In genomic region chr1:16608838-16609560, GRCh38 we compare ENCODE assay signal across 17 cellular contexts. TPM values are rescaled to one million over a fixed set of nuclear protein-coding genes. Genes with fewer than 3 reads are reported as not detected.
DNase-seq lines count a peak whose midpoint lies in the region; ATAC-seq and TF ChIP-seq lines count a peak whose summit lies in the region.
"Had no signal": no experiment of that assay in that cellular context is flagged by ENCODE, and none has a peak within 500 bp of the region (broad histone marks: within the 10 kb centered on the region; RNA-seq: fewer than 3 reads in every experiment).

No MANE protein-coding gene starts in this region.

- no peak overlapping the region for H3K23ac ChIP-seq in H9 (ENCODE audit: insufficient read length, low read depth, low read length)

- BruUV-seq in Caco-2 (replicated peaks; lab: Mats Ljungman, UMichigan), result no TSS peak

- no peak overlapping the region for H4K5ac ChIP-seq in H9 (ENCODE audit: insufficient read length, low read depth, low read length)

- H3K79me2 ChIP-seq in H9 (ENCODE audit: insufficient read depth, low read length), result no peaks in the 10 kb centered on the region

- CTCF ChIA-PET in Caco-2 (lab: Charles Lee), result interaction anchor here (1.1 kb wide), 1 partner anchor 12 kb away, joined by 5 read pairs; no protein-coding TSS in a partner anchor

- no peak overlapping the region for H3K4me2 ChIP-seq in H9 (ENCODE audit: insufficient read depth, insufficient read length, low read length)
- H3K4me2 ChIP-seq: KMS-11, SK-N-SH had no signal

- no CpG with 5 or more reads among the region's 9 CpGs for WGBS in H9 (ENCODE audit: extremely low coverage, insufficient read length, low lambda C conversion rate)
- 85% methylated on average over 9 of the region's 9 CpGs for WGBS in right lobe of liver (ENCODE audit: insufficient coverage, low coverage, low lambda C conversion rate, missing lambda C conversion rate)

- H2BK12ac ChIP-seq in H9 (ENCODE audit: insufficient read length, low read depth, low read length), result no peak overlapping the region

- H3K4me3 ChIP-seq in brain microvascular endothelial cell (ENCODE audit: low read depth, low read length), result no peak overlapping the region
- peak overlapping the region in 2 of 3 donors; percentile 1 to 41 for H3K4me3 ChIP-seq in right lobe of liver
- no peak overlapping the region for H3K4me3 ChIP-seq in Caco-2 (ENCODE audit: low read depth, low read length)
- H3K4me3 ChIP-seq: GM23248, Peyer's patch had no signal

- no peak overlapping the region for H3K27ac Mint-ChIP-seq in H9
- no peak overlapping the region for H3K27ac Mint-ChIP-seq in Caco-2 (ENCODE audit: unreplicated experiment)

- in situ Hi-C loops in brain microvascular endothelial cell (cut with HindIII; ENCODE audit: low pct_ligation_motif_present, low sequenced_read_pairs), result no loop called here

- H3K4me3 Mint-ChIP-seq in H9 (no peak overlapping the region), Caco-2 (ENCODE audit: unreplicated experiment) (no peak overlapping the region)

- no peak for TF ChIP-seq POLR2A in right lobe of liver (IDR thresholded peaks at IDR 0.05)

- H2BK20ac ChIP-seq in H9 (ENCODE audit: low read depth, low read length, poor library complexity, severe bottlenecking), result no peak overlapping the region

- H3T11ph ChIP-seq in H9 (ENCODE audit: low read length), result no peak overlapping the region

- no peaks in the 10 kb centered on the region for H3K9me3 Mint-ChIP-seq in H9
- no peaks in the 10 kb centered on the region for H3K9me3 Mint-ChIP-seq in Caco-2 (ENCODE audit: unreplicated experiment)

- H2BK5ac ChIP-seq in H9 (ENCODE audit: insufficient read length, low read length), result no peak overlapping the region

- H3K36me3 Mint-ChIP-seq in H9 (ENCODE audit: insufficient read depth in 1 of 3, low read depth in 3 of 3) (no peaks in the 10 kb centered on the region), Caco-2 (ENCODE audit: insufficient read depth, unreplicated experiment) (no peaks in the 10 kb centered on the region)

- H3K36me3 ChIP-seq in brain microvascular endothelial cell (replicated peaks) (peaks cover 17% of the 10 kb centered on the region), right lobe of liver (peaks cover 0 to 14% (median 2%) of the 10 kb centered on the region in 4 donors), Caco-2 (ENCODE audit: control insufficient read depth, insufficient read depth, low read length) (peaks cover 3% of the 10 kb centered on the region; the same call in 1 of the 2 replicates)

- peaks cover 15% of the 10 kb centered on the region for H3K23me2 ChIP-seq in H9 (ENCODE audit: insufficient read length, low read depth, low read length, poor library complexity, severe bottlenecking)

- no peak overlapping the region for H2AFZ ChIP-seq in H9 (ENCODE audit: low read length)
- H2AFZ ChIP-seq: GM23248 had no signal

- no peak overlapping the region for H4K91ac ChIP-seq in H9 (ENCODE audit: insufficient read length, low read depth, low read length)

- H3K18ac ChIP-seq in H9 (ENCODE audit: insufficient read length, low read depth, low read length), result no peak overlapping the region

- TF ChIP-seq CTCF in 22Rv1 (IDR thresholded peaks at IDR 0.05), result no peak
- TF ChIP-seq CTCF in H9 (conservative IDR thresholded peaks at IDR 0.05), result no peak
- no peak for TF ChIP-seq CTCF in brain microvascular endothelial cell (IDR thresholded peaks at IDR 0.05; ENCODE audit: low read depth, low read length, missing control alignments)
- TF ChIP-seq CTCF in right lobe of liver (IDR thresholded peaks at IDR 0.05), result no peak
- TF ChIP-seq CTCF in Caco-2 (IDR thresholded peaks at IDR 0.05; ENCODE audit: insufficient read depth in 1 of 2, low read depth in 1 of 2, low read length in 1 of 2, severe bottlenecking in 1 of 2, unreplicated experiment in 1 of 2), result no peak

- H3K4me1 ChIP-seq in H9 (ENCODE audit: insufficient read depth, low read length) (no peaks in the 10 kb centered on the region; the same call in 1 of the 2 replicates), right lobe of liver (peaks cover 0 to 57% (median 32%) of the 10 kb centered on the region in 4 donors), Caco-2 (peaks cover 11% of the 10 kb centered on the region; the same call in 1 of the 2 replicates)

- POLR2A ChIA-PET in Caco-2 (lab: Charles Lee), result no interaction called here

- no peak overlapping the region for H3K14ac ChIP-seq in H9 (ENCODE audit: insufficient read depth, low read length)

- intact Hi-C loops in right lobe of liver (cut with DNase I), result no loop called here
- intact Hi-C loops in Caco-2 (cut with micrococcal nuclease; ENCODE audit: unreplicated experiment), result no loop called here

- H3K27ac ChIP-seq in 22Rv1 (peak overlapping the region; percentile 80), H9 (ENCODE audit: insufficient read length, low read depth, low read length) (no peak overlapping the region), brain microvascular endothelial cell (no peak overlapping the region), right lobe of liver (peak overlapping the region; percentile 39 to 77 (median 56))
- H3K27ac ChIP-seq: GM23248, KMS-11, Peyer's patch had no signal

- H3K79me1 ChIP-seq in H9 (ENCODE audit: insufficient read depth, low read depth, low read length, poor library complexity, severe bottlenecking), result no peaks in the 10 kb centered on the region

- no peak overlapping the region for H2BK15ac ChIP-seq in H9 (ENCODE audit: low read depth, low read length)

- no peak overlapping the region for H3K56ac ChIP-seq in H9 (ENCODE audit: insufficient read length, low read depth, low read length)

- H2BK120ac ChIP-seq in H9 (ENCODE audit: low read depth, low read length, poor library complexity, severe bottlenecking), result no peak overlapping the region

- H2AK5ac ChIP-seq in H9 (ENCODE audit: insufficient read length, low read length), result no peak overlapping the region

- no peak overlapping the region for H4K8ac ChIP-seq in H9 (replicated peaks; ENCODE audit: insufficient read length, low read depth, low read length)

- H3K9me3 ChIP-seq in H9 (ENCODE audit: control insufficient read depth, low read depth, low read length), result no peaks in the 10 kb centered on the region
- no peaks in the 10 kb centered on the region for H3K9me3 ChIP-seq in right lobe of liver
- no peaks in the 10 kb centered on the region for H3K9me3 ChIP-seq in Caco-2
- H3K9me3 ChIP-seq: Peyer's patch, SK-N-SH had no signal

- no peak overlapping the region for H3K4ac ChIP-seq in H9 (ENCODE audit: low read depth, low read length)

- ATAC-seq in right lobe of liver, result no peak

- H3K27me3 ChIP-seq in H9 (ENCODE audit: insufficient read depth, low read length), result no peaks in the 10 kb centered on the region; the same call in 1 of the 2 replicates
- no peaks in the 10 kb centered on the region for H3K27me3 ChIP-seq in brain microvascular endothelial cell (replicated peaks)
- no peaks in the 10 kb centered on the region for H3K27me3 ChIP-seq in right lobe of liver
- no peaks in the 10 kb centered on the region for H3K27me3 ChIP-seq in Caco-2 (replicated peaks; ENCODE audit: control insufficient read depth, insufficient read depth, low read length)
- H3K27me3 ChIP-seq: Peyer's patch had no signal

- H3K4me1 Mint-ChIP-seq in H9 (no peaks in the 10 kb centered on the region), Caco-2 (ENCODE audit: low read depth, unreplicated experiment) (no peaks in the 10 kb centered on the region)

- no peaks in the 10 kb centered on the region for H3K27me3 Mint-ChIP-seq in H9 (ENCODE audit: low read depth)
- no peaks in the 10 kb centered on the region for H3K27me3 Mint-ChIP-seq in Caco-2 (ENCODE audit: insufficient read depth, unreplicated experiment)

- H4K20me1 ChIP-seq in H9 (ENCODE audit: control insufficient read depth, insufficient read depth, insufficient read length), result no peaks in the 10 kb centered on the region

- no peak overlapping the region for H3K9ac ChIP-seq in H9 (ENCODE audit: extremely low read depth, insufficient read length, low read length)
- H3K9ac ChIP-seq: GM23248, KMS-11, SK-N-SH had no signal

- peak; percentile 22 for DNase-seq in H9
- DNase-seq in brain microvascular endothelial cell, result peak; percentile 0
- DNase-seq in right lobe of liver, result peak in 1 of 3 donors; percentile 33
- DNase-seq in DMS79 treated with DMSO at 0.1 percent for 48 hours (lab: John Stamatoyannopoulos, UW), result no peak
- DNase-seq in NCI-H82 treated with DMSO at 0.1 percent for 48 hours (lab: John Stamatoyannopoulos, UW; ENCODE audit: unreplicated experiment), result no peak
- DNase-seq in Caco-2, result no peak
- DNase-seq in T1000 (lab: John Stamatoyannopoulos, UW), result no peak
- DNase-seq: GM23248, NCI-H1092, NCI-H1694, NCI-H226, NCI-H524 treated with DMSO at 0.1 percent for 48 hours, SK-N-SH had no signal

RNA-seq across cellular contexts. Expression of gene NBPF1, which starts 4.4 kb away (rescaled TPM):
- 27.7 and 29.3 TPM in 2 replicates for total RNA-seq in H9 (2021)
- 10 to 100 TPM; 22.7 to 30.7 (median 24.1) TPM for total RNA-seq in right lobe of liver
- 51.1 and 59.3 TPM in 2 replicates for total RNA-seq in Caco-2 (2022)

RNA-seq across cellular contexts. Expression of gene RNU1-3, which starts 57.7 kb away (rescaled TPM):
- total RNA-seq in H9 (2021) (1,874 and 2,051 TPM in 2 replicates), right lobe of liver (1,000 to 10,000 TPM in 3 of 6 experiments, 100 to 1,000 TPM in 1, under 1 TPM in 2; under 0.01 to 3,377 (median 977) TPM), Caco-2 (2022) (1,622 and 1,638 TPM in 2 replicates)
- total RNA-seq: G401, GM23248 had no signal

Comparison
In these comparisons a context has a peak if more than half of its experiments do, and no peak if none do; other contexts are left out.
1. H3K27ac ChIP-seq: peak in 22Rv1 (single experiment) and right lobe of liver (3 of 3); none in H9 (single experiment) and brain microvascular endothelial cell (single experiment).
2. DNase-seq: peak in H9 (single experiment) and brain microvascular endothelial cell (single experiment); none in DMS79 treated with DMSO at 0.1 percent for 48 hours (single experiment), NCI-H82 treated with DMSO at 0.1 percent for 48 hours (single experiment), Caco-2 (0 of 2) and T1000 (single experiment).
3. H3K4me3 ChIP-seq: peak in right lobe of liver (2 of 3); none in brain microvascular endothelial cell (single experiment) and Caco-2 (single experiment).